Comparison of ENCODE assay signal across 8 cellular contexts in the genomic region with DNA sequence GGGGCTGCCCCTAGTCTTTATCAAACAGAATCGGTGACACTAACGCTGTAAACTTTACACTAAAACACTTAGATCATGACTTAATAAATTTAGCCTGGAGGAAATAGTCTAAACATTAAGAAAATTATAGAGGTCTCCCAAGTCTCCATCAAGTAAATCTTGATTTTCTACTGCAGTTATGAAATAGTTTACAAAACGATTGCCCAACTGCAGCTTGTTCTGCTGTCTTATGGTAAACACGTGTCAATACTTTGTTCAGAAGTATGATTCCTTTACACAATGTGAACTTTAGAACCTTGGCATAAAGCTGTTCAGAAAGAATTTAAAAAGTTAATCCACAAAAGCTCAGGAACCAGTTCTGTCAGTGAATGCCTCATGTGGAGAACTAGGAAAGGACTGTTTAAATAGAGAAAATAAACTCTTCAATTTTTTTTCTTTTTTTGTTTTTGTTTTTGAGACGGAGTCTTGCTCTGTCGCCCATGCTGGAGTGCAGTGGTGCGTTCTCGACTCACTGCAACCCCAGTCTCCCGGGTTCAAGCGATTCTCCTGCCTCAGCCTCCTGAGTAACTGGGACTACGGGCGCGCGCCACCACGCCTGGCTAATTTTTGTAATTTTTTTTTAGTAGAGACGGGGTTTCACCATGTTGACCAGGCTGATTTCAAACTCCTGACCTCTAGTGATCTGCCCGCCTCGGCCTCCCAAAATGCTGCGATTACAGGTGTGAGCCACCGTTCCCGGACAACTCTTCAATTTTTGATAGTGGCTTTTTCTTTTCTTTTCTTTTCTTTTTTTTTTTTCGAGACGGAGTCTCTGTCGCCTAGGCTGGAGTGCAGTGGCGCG. TPM values are rescaled to one million over a fixed set of nuclear protein-coding genes. Genes with fewer than 3 reads are reported as not detected.
DNase-seq lines count a peak whose midpoint lies in the region; TF ChIP-seq lines count a peak whose summit lies in the region.

No MANE protein-coding gene starts in this region.

- H3K9ac ChIP-seq in NT2/D1 (ENCODE audit: insufficient read length, low read depth) (peak overlapping the region; percentile 99), endodermal cell (ENCODE audit: extremely low read depth, low read length, poor library complexity, severe bottlenecking) (peak overlapping the region; percentile 62)

- H3K9me3 Mint-ChIP-seq in endodermal cell (no peaks in the 10 kb centered on the region), neural crest cell (no peaks in the 10 kb centered on the region)

- H3K4me1 Mint-ChIP-seq in endodermal cell (peaks cover 28% of the 10 kb centered on the region), neural crest cell (peaks cover 29% of the 10 kb centered on the region)

- TF ChIP-seq CTCF in endodermal cell (conservative IDR thresholded peaks at IDR 0.05), result no peak
- TF ChIP-seq CTCF in neural crest cell (conservative IDR thresholded peaks at IDR 0.05), result no peak

- H3K4me1 ChIP-seq in NT2/D1 (ENCODE audit: insufficient read depth, insufficient read length), result no peaks in the 10 kb centered on the region
- peaks cover 6% of the 10 kb centered on the region for H3K4me1 ChIP-seq in endodermal cell (ENCODE audit: control insufficient read depth, insufficient read depth, low read length)

- peaks cover 5% of the 10 kb centered on the region for H3K36me3 Mint-ChIP-seq in endodermal cell (ENCODE audit: low read depth)
- no peaks in the 10 kb centered on the region for H3K36me3 Mint-ChIP-seq in neural crest cell (ENCODE audit: low read depth)

- H3K36me3 ChIP-seq in NT2/D1 (ENCODE audit: insufficient read depth, insufficient read length, low read length) (no peaks in the 10 kb centered on the region), endodermal cell (ENCODE audit: control insufficient read depth, insufficient read depth, low read length) (peaks cover 4% of the 10 kb centered on the region)

- no peaks in the 10 kb centered on the region for H3K27me3 ChIP-seq in NT2/D1 (ENCODE audit: insufficient read depth, insufficient read length)
- H3K27me3 ChIP-seq in endodermal cell (ENCODE audit: control insufficient read depth, insufficient read depth, low read length, poor library complexity, severe bottlenecking), result no peaks in the 10 kb centered on the region

- H3K4me3 Mint-ChIP-seq in endodermal cell (peak overlapping the region; percentile 91), neural crest cell (peak overlapping the region; percentile 94)

- peak; percentile 79 for DNase-seq in GM04503 (ENCODE audit: low read depth)
- no peak for DNase-seq in NT2/D1 (ENCODE audit: low read depth, low spot score)
- DNase-seq in endodermal cell, result no peak
- DNase-seq in neural crest cell (ENCODE audit: low read depth, low spot score), result no peak
- DNase-seq in NCI-H187 treated with DMSO at 0.1 percent for 48 hours (lab: John Stamatoyannopoulos, UW), result no peak
- DNase-seq in NK-92 (lab: John Stamatoyannopoulos, UW; ENCODE audit: unreplicated experiment), result no peak
- DNase-seq in NCI-H1417 (lab: John Stamatoyannopoulos, UW), result no peak
- no peak for DNase-seq in NCI-H510A (lab: John Stamatoyannopoulos, UW)

- H3K4me3 ChIP-seq in NT2/D1 (ENCODE audit: insufficient read length, low read depth), result peak overlapping the region; percentile 98
- H3K4me3 ChIP-seq in endodermal cell (ENCODE audit: low read length), result peak overlapping the region; percentile 99

- H3K27ac Mint-ChIP-seq in endodermal cell, result peak overlapping the region; percentile 89
- H3K27ac Mint-ChIP-seq in neural crest cell (ENCODE audit: unreplicated experiment), result peak overlapping the region; percentile 30

- peaks cover 4% of the 10 kb centered on the region for H3K27me3 Mint-ChIP-seq in endodermal cell (ENCODE audit: insufficient read depth)
- no peaks in the 10 kb centered on the region for H3K27me3 Mint-ChIP-seq in neural crest cell (ENCODE audit: low read depth)

- WGBS in endodermal cell (ENCODE audit: insufficient coverage in 1 of 2, insufficient read length in 1 of 2), 2 experiments, result 90 to 91% methylated on average over 21 to 26 of the region's 26 CpGs

- H3K27ac ChIP-seq in endodermal cell (ENCODE audit: low read depth, low read length), result no peak overlapping the region

- H3K9me3 ChIP-seq in NT2/D1 (ENCODE audit: insufficient read depth, low read length) (no peaks in the 10 kb centered on the region), endodermal cell (ENCODE audit: control insufficient read depth, low read length) (no peaks in the 10 kb centered on the region)

RNA-seq across cellular contexts. Expression of gene DDI2, which starts 1.6 kb away (rescaled TPM):
- 10 to 100 TPM; 36.0 to 37.6 TPM for total RNA-seq in endodermal cell
- polyA plus RNA-seq in endodermal cell (2013, experiment 1 of 2), result 10.6 TPM
- 11.3 TPM for polyA plus RNA-seq in endodermal cell (2013, experiment 2 of 2)
- total RNA-seq in neural crest cell, result 33.0 and 33.2 TPM in 2 replicates

RNA-seq across cellular contexts. Expression of gene AGMAT, which starts 34.1 kb away (rescaled TPM):
- total RNA-seq in endodermal cell (1 to 10 TPM; 3.8 to 4.4 TPM), neural crest cell (1.2 and 1.4 TPM in 2 replicates)
- polyA plus RNA-seq in endodermal cell (2013, experiment 1 of 2), result 1.0 TPM
- polyA plus RNA-seq in endodermal cell (2013, experiment 2 of 2), result 0.83 TPM
